Comparison of ENCODE assay signal across 16 cellular contexts in genomic region chr7:22346383-22347107, GRCh38. TPM values are rescaled to one million over a fixed set of nuclear protein-coding genes. Genes with fewer than 3 reads are reported as not detected.
A peak's percentile ranks its signal among the peaks of the same experiment; 100 is the strongest.
DNase-seq lines count a peak whose midpoint lies in the region; ATAC-seq and TF ChIP-seq lines count a peak whose summit lies in the region.
"Had no signal": no experiment of that assay in that cellular context is flagged by ENCODE, and none has a peak within 500 bp of the region (broad histone marks: within the 10 kb centered on the region; RNA-seq: fewer than 3 reads in every experiment).

No MANE protein-coding gene starts in this region.

- H3K27me3 ChIP-seq in GM23248 (replicated peaks; ENCODE audit: insufficient read depth) = no peaks in the 10 kb centered on the region
- no peaks in the 10 kb centered on the region for H3K27me3 ChIP-seq in right atrium auricular region
- H3K27me3 ChIP-seq: neural progenitor cell had no signal

- H4K20me1 ChIP-seq in GM23248 (ENCODE audit: insufficient read depth) = no peaks in the 10 kb centered on the region

- H3F3A ChIP-seq in GM23248 (ENCODE audit: insufficient read depth) = peaks cover 5% of the 10 kb centered on the region

- ATAC-seq in HG03280 (IDR thresholded peaks at IDR 0.05; ENCODE audit: unreplicated experiment) = no peak
- ATAC-seq: HCT116 had no signal

- H3K4me1 ChIP-seq in GM23248 (ENCODE audit: insufficient read depth) (peaks cover 25% of the 10 kb centered on the region), right atrium auricular region (peaks cover 0 to 12% of the 10 kb centered on the region in 2 donors)

- H3K9me3 ChIP-seq in GM23248 (ENCODE audit: low read depth) (no peaks in the 10 kb centered on the region), right atrium auricular region (no peaks in the 10 kb centered on the region)
- H3K9me3 ChIP-seq: left ventricle myocardium inferior had no signal

- peak; percentile 39 for DNase-seq in GM23248
- DNase-seq in NCI-H345 (lab: John Stamatoyannopoulos, UW) = peak; percentile 69
- DNase-seq in erythroblast (lab: John Stamatoyannopoulos, UW) = peak; percentile 45 to 47
- DNase-seq in renal cortical epithelial cell (ENCODE audit: low read depth) = peak; percentile 91
- DNase-seq in T-helper 9 cell = no peak
- DNase-seq in SIG-M5 (lab: John Stamatoyannopoulos, UW) = no peak
- DNase-seq in right atrium auricular region (ENCODE audit: low spot score) = no peak
- DNase-seq: activated CD8-positive, alpha-beta memory T cell treated with anti-CD3 and anti-CD28 coated beads, Interleukin-2, amount 50 U/mL, for 4 hours; Kasumi-1; left ventricle myocardium inferior; NCI-H446 treated with DMSO at 0.1 percent for 48 hours had no signal

- no peaks in the 10 kb centered on the region for H3K9me2 ChIP-seq in GM23248 (ENCODE audit: insufficient read depth)

- H3K4me3 ChIP-seq in GM23248 (no peak overlapping the region), right atrium auricular region (no peak overlapping the region)
- H3K4me3 ChIP-seq: left ventricle myocardium inferior, neural progenitor cell, skin epidermis had no signal

- H3K36me3 ChIP-seq in GM23248 (ENCODE audit: low read depth) = no peaks in the 10 kb centered on the region
- no peaks in the 10 kb centered on the region for H3K36me3 ChIP-seq in right atrium auricular region
- H3K36me3 ChIP-seq: left ventricle myocardium inferior, neural progenitor cell had no signal

- H2AFZ ChIP-seq in GM23248 = no peak overlapping the region; the same call in 1 of the 2 replicates
- H2AFZ ChIP-seq: neural progenitor cell had no signal

- no peak overlapping the region for H3K27ac ChIP-seq in GM23248
- H3K27ac ChIP-seq in right atrium auricular region = no peak overlapping the region
- H3K27ac ChIP-seq: left ventricle myocardium inferior, neural progenitor cell, VCaP had no signal

- TF ChIP-seq CTCF in right atrium auricular region (IDR thresholded peaks at IDR 0.05) = no peak

- in situ Hi-C loops in GM23248 (cut with MboI) = no loop called here

- H3K79me2 ChIP-seq in GM23248 (ENCODE audit: insufficient read depth) = no peaks in the 10 kb centered on the region

- 44 to 53% methylated on average over 2 of the region's 2 CpGs for WGBS in GM23248 (ENCODE audit: low coverage in 1 of 2, low lambda C conversion rate in 2 of 2, missing lambda C conversion rate in 2 of 2), 2 experiments

- no peak for TF ChIP-seq POLR2A in erythroblast (IDR thresholded peaks at IDR 0.05; ENCODE audit: low read length)

- H3K9ac ChIP-seq in GM23248 = no peak overlapping the region
- H3K9ac ChIP-seq: neural progenitor cell had no signal

- H3K4me2 ChIP-seq in GM23248 (ENCODE audit: unreplicated experiment) = no peak overlapping the region
- H3K4me2 ChIP-seq: neural progenitor cell had no signal

RNA-seq across cellular contexts. Expression of gene RAPGEF5, which starts 10.4 kb away (rescaled TPM):
- 0.86 and 1.0 TPM in 2 replicates for total RNA-seq in GM23248 (2014; rRNA removed; shearing (Covaris generic))
- polyA plus RNA-seq in GM23248 (2016; fragmentation: Nextera tagmentation; extraction: Ambion mirVana) = 0.11 and 0.32 TPM in 2 replicates
- total RNA-seq in renal cortical epithelial cell = 2.3 and 4.0 TPM in 2 replicates
- total RNA-seq in right atrium auricular region = 10 to 100 TPM; 19.4 to 32.5 TPM

Comparison
In these comparisons a context has a peak if more than half of its experiments do, and no peak if none do; other contexts are left out.
1. DNase-seq: peak in GM23248 (single experiment), NCI-H345 (single experiment), erythroblast (2 of 2) and renal cortical epithelial cell (single experiment); none in T-helper 9 cell (single experiment), SIG-M5 (single experiment) and right atrium auricular region (single experiment).